In the genomic region with DNA sequence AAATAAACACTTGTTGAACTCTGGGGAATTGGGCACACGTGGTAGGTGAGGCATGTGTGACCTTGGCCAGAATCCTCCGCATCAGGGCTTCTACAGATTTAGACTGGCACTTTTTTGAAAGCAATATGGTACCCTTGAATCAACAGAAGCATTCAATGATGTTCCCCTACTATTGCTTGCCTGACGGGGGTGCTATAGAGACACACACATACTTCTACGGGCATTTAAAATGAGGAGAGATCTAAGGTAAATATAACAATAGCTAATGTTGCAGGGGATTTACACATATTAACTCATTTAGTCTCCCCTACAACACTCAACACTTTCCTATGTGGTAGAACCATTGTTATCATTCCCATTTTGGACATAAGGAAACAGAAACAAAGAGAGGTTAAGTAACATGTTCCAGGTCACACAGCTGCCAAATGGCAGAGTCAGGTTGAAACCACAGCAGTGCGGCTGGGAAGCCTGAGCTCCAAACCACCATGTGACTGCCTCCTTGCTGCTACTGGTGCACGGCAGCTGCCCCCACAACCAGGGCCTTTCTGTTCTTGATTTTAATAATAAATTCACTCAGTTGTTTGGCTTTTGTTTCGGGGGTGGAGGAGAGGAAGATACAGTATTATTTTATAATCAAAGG, we compare ENCODE assay signal across 11 cellular contexts.
DNase-seq lines count a peak whose midpoint lies in the region; ATAC-seq, FAIRE-seq and TF ChIP-seq lines count a peak whose summit lies in the region.
"Had no signal": no experiment of that assay in that cellular context is flagged by ENCODE, and none has a peak within 500 bp of the region (broad histone marks: within the 10 kb centered on the region; RNA-seq: fewer than 3 reads in every experiment).

No MANE protein-coding gene starts in this region.

- no peaks in the 10 kb centered on the region for H3K36me3 ChIP-seq in K562 (ENCODE audit: control insufficient read depth, insufficient read depth, low read length)
- no peaks in the 10 kb centered on the region for H3K36me3 ChIP-seq in ascending aorta
- no peaks in the 10 kb centered on the region for H3K36me3 ChIP-seq in transverse colon
- H3K36me3 ChIP-seq: left ventricle myocardium inferior, suprapubic skin had no signal

- no peaks in the 10 kb centered on the region for H3K4me1 ChIP-seq in K562 (replicated peaks in 1 of 2; ENCODE audit: control insufficient read depth in 2 of 2, insufficient read depth in 2 of 2, low read length in 2 of 2)
- H3K4me1 ChIP-seq in ascending aorta = no peaks in the 10 kb centered on the region
- H3K4me1 ChIP-seq in transverse colon = no peaks in the 10 kb centered on the region
- H3K4me1 ChIP-seq: left ventricle myocardium inferior, suprapubic skin had no signal

- no peak overlapping the region for H3K4me2 ChIP-seq in K562 (ENCODE audit: insufficient read depth, low read length)

- DNase-seq in K562 (ENCODE audit: extremely low read depth in 1 of 4, low spot score in 3 of 4) (peak in 3 of 4 experiments; percentile 19 to 36 (median 33)), ascending aorta (ENCODE audit: low spot score in 2 of 2) (no peak), ureter (ENCODE audit: low spot score) (no peak), transverse colon (no peak)
- no peak for DNase-seq in activated CD8-positive, alpha-beta memory T cell treated with anti-CD3 and anti-CD28 coated beads, Interleukin-2, amount 50 U/mL, for 4 hours
- DNase-seq: left ventricle myocardium inferior had no signal

- H3K4me3 ChIP-seq in K562 = no peak overlapping the region
- no peak overlapping the region for H3K4me3 ChIP-seq in ascending aorta
- no peak overlapping the region for H3K4me3 ChIP-seq in transverse colon
- H3K4me3 ChIP-seq: left ventricle myocardium inferior, suprapubic skin had no signal

- CTCF ChIA-PET in K562 (lab: Yijun Ruan, JAX; ENCODE audit: low intra/inter-chr PET ratio) = interaction anchor here (1.0 kb wide), 1 partner anchor 226 kb away, joined by 3 read pairs; no protein-coding TSS in a partner anchor

- in situ Hi-C loops in K562 (cut with MboI) = no loop called here
- in situ Hi-C loops in transverse colon (cut with MboI; ENCODE audit: low pct_ligation_motif_present in 1 of 4, low pct_unique_long_range_greater_than_20kb in 1 of 4, low sequenced_read_pairs in 3 of 4) = no loop called here

- peaks cover 0 to 4% of the 10 kb centered on the region in 2 experiments; a peak in 3 of 5 replicates for H3K27me3 ChIP-seq in K562 (ENCODE audit: control insufficient read depth in 2 of 2, insufficient read depth in 2 of 2, low read length in 2 of 2)
- no peaks in the 10 kb centered on the region for H3K27me3 ChIP-seq in ascending aorta
- H3K27me3 ChIP-seq in transverse colon = no peaks in the 10 kb centered on the region

- no peaks in the 10 kb centered on the region for H3K9me1 ChIP-seq in K562 (ENCODE audit: control insufficient read depth, insufficient read depth, low read length)

- no peak overlapping the region for H3K27ac ChIP-seq in K562 (ENCODE audit: extremely low read depth, low read depth, low read length)
- no peak overlapping the region for H3K27ac ChIP-seq in ascending aorta
- no peak overlapping the region for H3K27ac ChIP-seq in transverse colon
- H3K27ac ChIP-seq: left ventricle myocardium inferior, suprapubic skin had no signal

- no peak overlapping the region for H3K9ac ChIP-seq in K562 (ENCODE audit: insufficient read depth in 1 of 2, low read depth in 2 of 2, low read length in 2 of 2)

- TF ChIP-seq EP300 in K562 (IDR thresholded peaks at IDR 0.05; ENCODE audit: low read length) = no peak
- no peak for TF ChIP-seq EP300 in transverse colon (IDR thresholded peaks at IDR 0.05; ENCODE audit: low read depth)

- peak overlapping the region; percentile 34; the same call in 1 of the 2 replicates for H2AFZ ChIP-seq in K562 (ENCODE audit: low read depth, low read length)

- intact Hi-C loops in K562 (cut with micrococcal nuclease) = no loop called here
- intact Hi-C loops in ascending aorta (cut with DNase I) = no loop called here
- intact Hi-C loops in transverse colon (cut with DNase I; ENCODE audit: low total_unique reads) = no loop called here

- TF ChIP-seq POLR2A in K562 (conservative IDR thresholded peaks at IDR 0.05) (no peak), transverse colon (IDR thresholded peaks at IDR 0.05) (no peak)

- FAIRE-seq in K562 (lab: Jason Lieb, UNC) = peak; percentile 44
- FAIRE-seq: RCC 7860 had no signal

- ATAC-seq in GM19395 (IDR thresholded peaks at IDR 0.05; ENCODE audit: unreplicated experiment) (peak; percentile 88), HG03039 (IDR thresholded peaks at IDR 0.05; ENCODE audit: unreplicated experiment) (peak; percentile 92), K562 (peak; percentile 80)

- WGBS in K562 (ENCODE audit: insufficient coverage, low coverage, missing lambda C conversion rate) = 10% methylated on average over 7 of the region's 7 CpGs
- WGBS in transverse colon (ENCODE audit: low coverage in 1 of 2), 2 donors = 77 to 88% methylated on average over 6 to 7 of the region's 7 CpGs

- TF ChIP-seq RAD21 in K562 (CRISPR knock-in tag; conservative IDR thresholded peaks at IDR 0.05 in 1 of 2, IDR thresholded peaks at IDR 0.05 in 1 of 2) = peak in 1 of 2 experiments; percentile 62; a peak in 2 of 4 replicates

- no peaks in the 10 kb centered on the region for H3K79me2 ChIP-seq in K562 (ENCODE audit: control insufficient read depth, insufficient read depth, low read length)

- POLR2A ChIA-PET in K562 (lab: Yijun Ruan, JAX) = no interaction called here

- H4K20me1 ChIP-seq in K562 (replicated peaks; ENCODE audit: control insufficient read depth, insufficient read depth, low read length) = no peaks in the 10 kb centered on the region

- TF ChIP-seq CTCF in GM12873 (IDR thresholded peaks at IDR 0.05; ENCODE audit: insufficient read depth, low read depth, low read length, missing control alignments) (peak; percentile 49), K562 (IDR thresholded peaks at IDR 0.05 in 2 of 3, conservative IDR thresholded peaks at IDR 0.05 in 1 of 3; ENCODE audit: insufficient read depth in 2 of 3, low read depth in 1 of 3, low read length in 3 of 3) (peak; percentile 40 to 70 (median 62)), ascending aorta (IDR thresholded peaks at IDR 0.05) (no peak), transverse colon (IDR thresholded peaks at IDR 0.05) (no peak)

- BruUV-seq in K562 (replicated peaks; lab: Mats Ljungman, UMichigan) = no TSS peak

- H3K9me3 ChIP-seq in K562 (replicated peaks; ENCODE audit: control insufficient read depth, insufficient read depth, low read depth, low read length) (no peaks in the 10 kb centered on the region), ascending aorta (no peaks in the 10 kb centered on the region), transverse colon (no peaks in the 10 kb centered on the region)
- H3K9me3 ChIP-seq: left ventricle myocardium inferior, suprapubic skin had no signal

TF ChIP-seq in K562, 482 proteins besides CTCF, POLR2A, EP300 and RAD21:
- TF ChIP-seq ELF1 (tag; IDR thresholded peaks at IDR 0.05) (no peak), EHMT2 (IDR thresholded peaks at IDR 0.05) (peak; percentile 79), BCOR (IDR thresholded peaks at IDR 0.05) (peak; percentile 28; the same call in 1 of the 2 replicates)

Comparison
In these comparisons a context has a peak if more than half of its experiments do, and no peak if none do; other contexts are left out.
1. CTCF ChIP-seq: peak in GM12873 (single experiment) and K562 (3 of 3); none in ascending aorta (0 of 3) and transverse colon (0 of 5).
2. DNase-seq: peak in K562 (3 of 4); none in ascending aorta (0 of 2), ureter (single experiment), transverse colon (single experiment) and activated CD8-positive, alpha-beta memory T cell treated with anti-CD3 and anti-CD28 coated beads, Interleukin-2, amount 50 U/mL, for 4 hours (single experiment).
3. Peak in every context shown above with its lines, with median percentiles within 50 percentile points of each other: ATAC-seq.